Comparison of ENCODE assay signal across 1 cellular context in the genomic region with DNA sequence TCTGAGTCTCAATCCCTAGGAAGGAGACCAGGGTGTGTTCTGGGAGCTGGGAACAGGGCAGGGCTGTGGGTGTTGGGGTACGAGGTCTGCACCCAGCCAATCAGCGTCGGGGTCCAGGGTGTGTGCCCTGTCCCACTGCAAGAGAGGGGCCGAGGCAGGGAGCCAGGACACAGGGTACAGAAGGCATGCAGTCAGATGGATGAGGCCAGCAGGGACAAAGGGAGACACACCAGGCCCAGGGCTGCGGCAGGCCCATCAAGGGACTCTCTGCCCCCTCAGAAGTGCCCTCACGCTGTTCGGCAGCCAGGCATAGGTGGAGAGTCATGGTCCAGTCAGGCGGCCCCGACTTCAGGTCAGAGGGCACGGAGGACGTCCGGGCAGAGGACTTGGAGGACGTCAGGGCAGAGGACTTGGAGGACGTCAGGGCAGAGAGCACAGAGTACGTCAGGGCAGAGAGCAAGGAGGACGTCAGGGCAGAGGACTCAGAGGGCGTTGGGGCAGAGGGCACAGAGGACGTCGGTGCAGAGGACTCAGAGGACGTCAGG.
TF ChIP-seq lines count a peak whose summit lies in the region.

No MANE protein-coding gene starts in this region.

TF ChIP-seq in GM23338, 12 proteins besides CTCF, POLR2A, EP300 and RAD21:
- TF ChIP-seq REST (IDR thresholded peaks at IDR 0.05; ENCODE audit: unreplicated experiment): no peak
- TF ChIP-seq ZNF462 (CRISPR knock-in tag; IDR thresholded peaks at IDR 0.05): no peak
- no peak for TF ChIP-seq STAT1 (IDR thresholded peaks at IDR 0.05; ENCODE audit: unreplicated experiment)
- TF ChIP-seq ZNF114 (CRISPR knock-in tag; IDR thresholded peaks at IDR 0.05): no peak
- TF ChIP-seq EZH2 (IDR thresholded peaks at IDR 0.05; ENCODE audit: low read depth, unreplicated experiment): no peak
- no peak for TF ChIP-seq EZH2phosphoT487 (IDR thresholded peaks at IDR 0.05; ENCODE audit: unreplicated experiment)
- TF ChIP-seq CREB1 (CRISPR knock-in tag; IDR thresholded peaks at IDR 0.05; ENCODE audit: low read depth): no peak
- no peak for TF ChIP-seq POLR2AphosphoS5 (IDR thresholded peaks at IDR 0.05; ENCODE audit: low read depth)
- no peak for TF ChIP-seq ZNF331 (CRISPR knock-in tag; IDR thresholded peaks at IDR 0.05; ENCODE audit: low read depth)
- no peak for TF ChIP-seq JUNB (IDR thresholded peaks at IDR 0.05; ENCODE audit: unreplicated experiment)
- no peak for TF ChIP-seq ETS1 (IDR thresholded peaks at IDR 0.05)
- no peak for TF ChIP-seq NANOG (IDR thresholded peaks at IDR 0.05; ENCODE audit: borderline replicate concordance)
